Comparison of ENCODE assay signal across 14 cellular contexts in the genomic region with DNA sequence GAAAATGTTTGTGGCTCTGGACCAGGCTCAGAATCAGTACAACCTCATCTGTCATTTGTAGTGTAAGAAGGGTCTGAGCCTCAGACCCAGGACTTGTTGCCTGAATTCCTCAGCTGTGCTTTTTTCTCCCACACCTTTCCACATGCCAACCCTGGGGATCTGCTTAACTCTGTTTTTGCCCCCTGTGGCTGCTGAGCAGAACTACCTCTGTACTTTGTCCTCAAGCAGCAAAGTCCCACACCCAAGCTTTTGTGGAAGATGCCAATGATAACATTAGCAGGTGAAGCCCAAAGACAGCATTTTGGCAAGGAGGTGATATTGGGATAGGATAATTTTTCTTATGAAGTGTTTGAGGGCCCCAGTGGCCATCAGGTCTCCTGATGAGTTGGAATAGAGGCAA. TPM values are rescaled to one million over a fixed set of nuclear protein-coding genes. Genes with fewer than 3 reads are reported as not detected.
A peak's percentile ranks its signal among the peaks of the same experiment; 100 is the strongest.
DNase-seq lines count a peak whose midpoint lies in the region; ATAC-seq and TF ChIP-seq lines count a peak whose summit lies in the region.
"Had no signal": no experiment of that assay in that cellular context is flagged by ENCODE, and none has a peak within 500 bp of the region (broad histone marks: within the 10 kb centered on the region; RNA-seq: fewer than 3 reads in every experiment).

No MANE protein-coding gene starts in this region.

- no peaks in the 10 kb centered on the region for H3K27me3 ChIP-seq in endodermal cell (ENCODE audit: control insufficient read depth, insufficient read depth, low read length, poor library complexity, severe bottlenecking)
- no peaks in the 10 kb centered on the region for H3K27me3 ChIP-seq in SJCRH30
- H3K27me3 ChIP-seq: BLaER1 treated with 17β-estradiol and CSF1 and Interleukin-3, amounts not matched to agents 10 nM and 100 nM; right atrium auricular region had no signal

- H3K4me3 Mint-ChIP-seq in endodermal cell = no peak overlapping the region

- ATAC-seq in HG03378 (IDR thresholded peaks at IDR 0.05; ENCODE audit: unreplicated experiment) = no peak

- no peak overlapping the region for H3K9ac ChIP-seq in endodermal cell (ENCODE audit: extremely low read depth, low read length, poor library complexity, severe bottlenecking)
- H3K9ac ChIP-seq: BLaER1 treated with 17β-estradiol and CSF1 and Interleukin-3, amounts not matched to agents 10 nM and 100 nM had no signal

- H3K27ac ChIP-seq in endodermal cell (ENCODE audit: low read depth, low read length) (no peak overlapping the region), SJCRH30 (no peak overlapping the region)
- H3K27ac ChIP-seq: BLaER1 treated with 17β-estradiol and CSF1 and Interleukin-3, amounts not matched to agents 10 nM and 100 nM; right atrium auricular region had no signal

- peaks cover 18% of the 10 kb centered on the region for H3K4me1 Mint-ChIP-seq in endodermal cell

- no peak overlapping the region for H3K27ac Mint-ChIP-seq in endodermal cell

- H3K9me3 Mint-ChIP-seq in endodermal cell = peaks cover 2% of the 10 kb centered on the region

- H3K36me3 ChIP-seq in endodermal cell (ENCODE audit: control insufficient read depth, insufficient read depth, low read length) (no peaks in the 10 kb centered on the region), SJCRH30 (no peaks in the 10 kb centered on the region)
- H3K36me3 ChIP-seq: BLaER1 treated with 17β-estradiol and CSF1 and Interleukin-3, amounts not matched to agents 10 nM and 100 nM; MG63; right atrium auricular region had no signal

- DNase-seq in ELF-1 (ENCODE audit: low read depth, low spot score) (peak; percentile 30), HuH-7.5 (ENCODE audit: low spot score) (peak; percentile 23), endodermal cell (peak; percentile 69), mucosa of gallbladder (ENCODE audit: low spot score) (peak; percentile 39), SJCRH30 (no peak), NCI-H146 (lab: John Stamatoyannopoulos, UW) (no peak), posterior vena cava (ENCODE audit: low spot score) (no peak)
- DNase-seq: activated CD4-positive, alpha-beta T cell treated with anti-CD3 and anti-CD28 coated beads for 1 hour; MG63; SHP77 had no signal

- H3K4me3 ChIP-seq in endodermal cell (ENCODE audit: low read length) = no peak overlapping the region
- no peak overlapping the region for H3K4me3 ChIP-seq in SJCRH30
- H3K4me3 ChIP-seq: BLaER1 treated with 17β-estradiol and CSF1 and Interleukin-3, amounts not matched to agents 10 nM and 100 nM; MG63; right atrium auricular region had no signal

- intact Hi-C loops in posterior vena cava (cut with DNase I) = no loop called here

- peaks cover 2% of the 10 kb centered on the region for H3K27me3 Mint-ChIP-seq in endodermal cell (ENCODE audit: insufficient read depth)

- H3K36me3 Mint-ChIP-seq in endodermal cell (ENCODE audit: low read depth) = no peaks in the 10 kb centered on the region

- no peaks in the 10 kb centered on the region for H3K4me1 ChIP-seq in endodermal cell (ENCODE audit: control insufficient read depth, insufficient read depth, low read length)
- H3K4me1 ChIP-seq in SJCRH30 = no peaks in the 10 kb centered on the region
- H3K4me1 ChIP-seq: BLaER1 treated with 17β-estradiol and CSF1 and Interleukin-3, amounts not matched to agents 10 nM and 100 nM; right atrium auricular region had no signal

- no peaks in the 10 kb centered on the region for H3K9me3 ChIP-seq in endodermal cell (ENCODE audit: control insufficient read depth, low read length)
- no peaks in the 10 kb centered on the region for H3K9me3 ChIP-seq in SJCRH30 (replicated peaks)
- H3K9me3 ChIP-seq: MG63, right atrium auricular region had no signal

- peak; percentile 68 for TF ChIP-seq CTCF in endodermal cell (conservative IDR thresholded peaks at IDR 0.05)

RNA-seq across cellular contexts. Expression of a gene that starts 5.8 kb away (rescaled TPM):
- not detected for total RNA-seq in endodermal cell
- not detected for polyA plus RNA-seq in endodermal cell (2013, experiment 1 of 2)
- polyA plus RNA-seq in endodermal cell (2013, experiment 2 of 2) = not detected
- total RNA-seq in mucosa of gallbladder = 45.8 TPM
- not detected in 2 replicates for total RNA-seq in SJCRH30 (2014; rRNA removed; shearing (Covaris generic))
- not detected for total RNA-seq in posterior vena cava
- total RNA-seq: lung microvascular endothelial cell, right atrium auricular region had no signal

Comparison
In these comparisons a context has a peak if more than half of its experiments do, and no peak if none do; other contexts are left out.
1. DNase-seq: peak in ELF-1 (single experiment), HuH-7.5 (single experiment), endodermal cell (single experiment) and mucosa of gallbladder (single experiment); none in SJCRH30 (0 of 2), NCI-H146 (single experiment) and posterior vena cava (single experiment).
2. RNA of a gene that starts 5.8 kb away (total RNA-seq): 45.8 TPM in mucosa of gallbladder (single experiment); not detected in endodermal cell, not detected in SJCRH30 and not detected in posterior vena cava; every median in the first group is over 10 times any median in the second.